16 cellular contexts compared by ENCODE assay signal in genomic region chr6:71855406-71855805, GRCh38. TPM values are rescaled to one million over a fixed set of nuclear protein-coding genes. Genes with fewer than 3 reads are reported as not detected.
DNase-seq lines count a peak whose midpoint lies in the region; ATAC-seq and TF ChIP-seq lines count a peak whose summit lies in the region.
"Had no signal": no experiment of that assay in that cellular context is flagged by ENCODE, and none has a peak within 500 bp of the region (broad histone marks: within the 10 kb centered on the region; RNA-seq: fewer than 3 reads in every experiment).

No MANE protein-coding gene starts in this region.

- H3K23ac ChIP-seq in mesendoderm (ENCODE audit: low read length): no peak overlapping the region

- no peak overlapping the region for H3K27ac ChIP-seq in OCI-LY7 (ENCODE audit: low read depth, low read length, poor library complexity, severe bottlenecking)
- H3K27ac ChIP-seq in mesendoderm (ENCODE audit: low read depth, low read length): no peak overlapping the region
- H3K27ac ChIP-seq: dorsolateral prefrontal cortex had no signal

- H3K9me3 ChIP-seq in OCI-LY7 (ENCODE audit: low read length): no peaks in the 10 kb centered on the region

- no peak overlapping the region for H2BK120ac ChIP-seq in mesendoderm (ENCODE audit: low read depth, low read length)

- H3K9me3 Mint-ChIP-seq in HFFc6: no peaks in the 10 kb centered on the region

- H3K27me3 ChIP-seq in mesendoderm (ENCODE audit: insufficient read depth, low read length, poor library complexity): no peaks in the 10 kb centered on the region
- H3K27me3 ChIP-seq: dorsolateral prefrontal cortex had no signal

- BruUV-seq in OCI-LY7 (replicated peaks; lab: Mats Ljungman, UMichigan): no TSS peak

- peak; percentile 62 for TF ChIP-seq CTCF in HFFc6 (IDR thresholded peaks at IDR 0.05)
- peak; percentile 30; the same call in 1 of the 2 replicates for TF ChIP-seq CTCF in OCI-LY7 (conservative IDR thresholded peaks at IDR 0.05; ENCODE audit: low read length)

- no peak overlapping the region for H4K5ac ChIP-seq in mesendoderm (ENCODE audit: low read length)

- peaks cover 20% of the 10 kb centered on the region for H3K4me1 Mint-ChIP-seq in HFFc6 (ENCODE audit: low read depth)

- no peak overlapping the region for H3K4me3 ChIP-seq in OCI-LY7 (ENCODE audit: low read depth, low read length, poor library complexity, severe bottlenecking)
- no peak overlapping the region for H3K4me3 ChIP-seq in mesendoderm (ENCODE audit: low read length)
- H3K4me3 ChIP-seq: dorsolateral prefrontal cortex had no signal

- H3K27me3 Mint-ChIP-seq in HFFc6 (ENCODE audit: insufficient read depth): peaks cover 5% of the 10 kb centered on the region; the same call in 1 of the 2 replicates
- H3K27me3 Mint-ChIP-seq: natural killer cell treated with Interleukin-12 subunit alpha and Interleukin-12 subunit beta and Interleukin-15 and Interleukin-18, amount 100 ng/mL, for 72 hours had no signal

- peak overlapping the region; percentile 43 for H3K4me3 Mint-ChIP-seq in HFFc6
- H3K4me3 Mint-ChIP-seq: natural killer cell treated with Interleukin-12 subunit alpha and Interleukin-12 subunit beta and Interleukin-15 and Interleukin-18, amount 100 ng/mL, for 72 hours had no signal

- H3K18ac ChIP-seq in mesendoderm (ENCODE audit: low read length): no peak overlapping the region

- ATAC-seq in GM21717 (IDR thresholded peaks at IDR 0.05; ENCODE audit: unreplicated experiment) (no peak), HG03460 (IDR thresholded peaks at IDR 0.05; ENCODE audit: unreplicated experiment) (no peak)
- ATAC-seq: natural killer cell treated with Interleukin-12 subunit alpha and Interleukin-12 subunit beta and Interleukin-15 and Interleukin-18, amount 100 ng/mL, for 72 hours had no signal

- H3K36me3 ChIP-seq in OCI-LY7 (ENCODE audit: insufficient read depth, low read length) (no peaks in the 10 kb centered on the region), mesendoderm (ENCODE audit: control insufficient read depth, insufficient read depth, low read length) (no peaks in the 10 kb centered on the region)

- no peak overlapping the region for H3K27ac Mint-ChIP-seq in HFFc6
- H3K27ac Mint-ChIP-seq: natural killer cell treated with Interleukin-12 subunit alpha and Interleukin-12 subunit beta and Interleukin-15 and Interleukin-18, amount 100 ng/mL, for 72 hours had no signal

- no peaks in the 10 kb centered on the region for H3K79me1 ChIP-seq in mesendoderm (ENCODE audit: low read length)

- H3K4me1 ChIP-seq in OCI-LY7 (ENCODE audit: insufficient read depth, low read length, poor library complexity, severe bottlenecking) (no peaks in the 10 kb centered on the region), mesendoderm (ENCODE audit: control insufficient read depth, low read depth, low read length) (no peaks in the 10 kb centered on the region)

- POLR2A ChIA-PET in OCI-LY7 (lab: Charles Lee): no interaction called here

- no peaks in the 10 kb centered on the region for H3K9me2 ChIP-seq in OCI-LY7 (ENCODE audit: insufficient read depth, low read length)

- no peak overlapping the region for H2AFZ ChIP-seq in OCI-LY7 (ENCODE audit: low read length)

- H3K4me2 ChIP-seq in OCI-LY7 (ENCODE audit: low read length) (no peak overlapping the region), mesendoderm (ENCODE audit: low read length) (no peak overlapping the region)

- no peaks in the 10 kb centered on the region for H3K79me2 ChIP-seq in OCI-LY7 (ENCODE audit: insufficient read depth, low read depth, low read length)
- no peaks in the 10 kb centered on the region for H3K79me2 ChIP-seq in mesendoderm (ENCODE audit: control insufficient read depth, insufficient read depth, low read length)

- H3K56ac ChIP-seq in mesendoderm (ENCODE audit: low read length): no peak overlapping the region

- H4K8ac ChIP-seq in mesendoderm (ENCODE audit: low read depth, low read length): no peak overlapping the region

- no peaks in the 10 kb centered on the region for H4K20me1 ChIP-seq in OCI-LY7 (ENCODE audit: insufficient read depth, low read length)

- H2AK5ac ChIP-seq in mesendoderm (ENCODE audit: low read length): no peak overlapping the region

- no peaks in the 10 kb centered on the region for H3K36me3 Mint-ChIP-seq in HFFc6 (ENCODE audit: low read depth)
- H3K36me3 Mint-ChIP-seq: natural killer cell treated with Interleukin-12 subunit alpha and Interleukin-12 subunit beta and Interleukin-15 and Interleukin-18, amount 100 ng/mL, for 72 hours had no signal

- intact Hi-C loops in OCI-LY7 (cut with micrococcal nuclease; ENCODE audit: unreplicated experiment): no loop called here

- WGBS in mesendoderm (ENCODE audit: extremely low coverage, insufficient coverage, low lambda C conversion rate): no CpG with 5 or more reads among the region's 3 CpGs

- H3K9ac ChIP-seq in mesendoderm (ENCODE audit: low read length): no peak overlapping the region

- H2BK15ac ChIP-seq in mesendoderm (replicated peaks; ENCODE audit: low read depth): no peak overlapping the region

- no peak overlapping the region for H3K4ac ChIP-seq in mesendoderm (ENCODE audit: low read depth, low read length)

- CTCF ChIA-PET in OCI-LY7 (lab: Charles Lee; ENCODE audit: unreplicated experiment): no interaction called here

- DNase-seq in DMS 273 (lab: John Stamatoyannopoulos, UW; ENCODE audit: unreplicated experiment) (peak; percentile 20), DMS 273 treated with DMSO at 0.1 percent for 48 hours (lab: John Stamatoyannopoulos, UW) (no peak), HFFc6 (peak; percentile 26), OCI-LY7 (ENCODE audit: low spot score) (peak; percentile 1), mesendoderm (peak; percentile 4), NCI-H1436 (lab: John Stamatoyannopoulos, UW) (no peak)
- DNase-seq: 8988T; activated T-cell treated with anti-CD3 and anti-CD28 coated beads, Interleukin-2, amount 50 U/mL, for 1 hour; amniotic stem cell; dorsolateral prefrontal cortex; NCI-H2029; small intestine had no signal

- no peak overlapping the region for H2BK5ac ChIP-seq in mesendoderm (ENCODE audit: low read length)

RNA-seq across cellular contexts. Expression of gene RIMS1, which starts 30.9 kb away (rescaled TPM):
- total RNA-seq in HFFc6 (2021; fragmentation: NEBNext Ultra II Directional; extraction: Animal tissue kit (Norgen Biotek cat#: 25700)): 1 to 10 TPM; 1.5 to 2.5 (median 2.2) TPM
- not detected in 2 replicates for total RNA-seq in OCI-LY7 (2014; rRNA removed; shearing (Covaris generic))
- total RNA-seq in OCI-LY7 (2022): not detected in 2 replicates
- polyA plus RNA-seq in mesendoderm (2013, experiment 1 of 2): 1.1 TPM
- polyA plus RNA-seq in mesendoderm (2013, experiment 2 of 2): 1.2 TPM
- total RNA-seq: natural killer cell treated with Interleukin-12 subunit alpha and Interleukin-12 subunit beta and Interleukin-15 and Interleukin-18, amount 100 ng/mL, for 72 hours; RPMI7951 had no signal

Comparison
In these comparisons a context has a peak if more than half of its experiments do, and no peak if none do; other contexts are left out.
1. DNase-seq: peak in DMS 273 (single experiment), HFFc6 (single experiment), OCI-LY7 (single experiment) and mesendoderm (single experiment); none in DMS 273 treated with DMSO at 0.1 percent for 48 hours (single experiment) and NCI-H1436 (single experiment).